Comparison of ENCODE assay signal across 1 cellular context in genomic region chr16:89706446-89707260, GRCh38.
TF ChIP-seq lines count a peak whose summit lies in the region.

No MANE protein-coding gene starts in this region.

TF ChIP-seq in GM23338, 12 proteins besides CTCF, POLR2A, EP300 and RAD21 (continued from another document):
- TF ChIP-seq REST (IDR thresholded peaks at IDR 0.05; ENCODE audit: unreplicated experiment) = no peak
- TF ChIP-seq CREB1 (CRISPR knock-in tag; IDR thresholded peaks at IDR 0.05; ENCODE audit: low read depth) = no peak
- no peak for TF ChIP-seq POLR2AphosphoS5 (IDR thresholded peaks at IDR 0.05; ENCODE audit: low read depth)
- TF ChIP-seq JUNB (IDR thresholded peaks at IDR 0.05; ENCODE audit: unreplicated experiment) = no peak
- no peak for TF ChIP-seq EZH2 (IDR thresholded peaks at IDR 0.05; ENCODE audit: low read depth, unreplicated experiment)
- no peak for TF ChIP-seq ZNF462 (CRISPR knock-in tag; IDR thresholded peaks at IDR 0.05)
- no peak for TF ChIP-seq ZNF114 (CRISPR knock-in tag; IDR thresholded peaks at IDR 0.05)
